In genomic region chr17:11097121-11097520, GRCh38 we compare ENCODE assay signal across 27 cellular contexts.
"Had no signal": no experiment of that assay in that cellular context is flagged by ENCODE, and none has a peak within 500 bp of the region (broad histone marks: within the 10 kb centered on the region; RNA-seq: fewer than 3 reads in every experiment).

No MANE protein-coding gene starts in this region.

- ATAC-seq: natural killer cell; psoas muscle; right cardiac atrium; right lobe of liver; stimulated activated effector memory CD8-positive, alpha-beta T cell treated with anti-CD3 and anti-CD28 coated beads, Interleukin-12 subunit alpha, Interleukin-12 subunit beta, amount 100 ng/mL, for 72 hours; stimulated activated naive B cell treated with anti-CD40 and anti-IgM and Interleukin-4, amounts not matched to agents 10 μg/mL and 1 μg/mL and 100 μg/mL, for 72 hours had no signal

- H3K27me3 Mint-ChIP-seq: progenitor cell of endocrine pancreas; stimulated activated naive B cell treated with anti-CD40 and anti-IgM and Interleukin-4, amounts not matched to agents 10 μg/mL and 1 μg/mL and 100 μg/mL, for 72 hours; stimulated activated naive CD8-positive, alpha-beta T cell treated with anti-CD3 and anti-CD28 coated beads, Interleukin-15, Interleukin-2, amounts not matched to agents 100 ng/mL and 50 ng/mL, for 24 hours had no signal

- H3K36me3 ChIP-seq: neural progenitor cell, ovary, right lobe of liver, sigmoid colon, stomach, thoracic aorta, thyroid gland, tibial nerve, upper lobe of left lung, vagina had no signal

- H3K9me3 ChIP-seq: ovary, psoas muscle, right lobe of liver, sigmoid colon, stomach, thoracic aorta, thyroid gland, tibial nerve, upper lobe of left lung, vagina had no signal

- H3K4me2 ChIP-seq: neural progenitor cell had no signal

- H3K36me3 Mint-ChIP-seq: natural killer cell; neural progenitor cell; stimulated activated effector memory CD8-positive, alpha-beta T cell treated with anti-CD3 and anti-CD28 coated beads, Interleukin-12 subunit alpha, Interleukin-12 subunit beta, amount 100 ng/mL, for 72 hours; stimulated activated naive B cell treated with anti-CD40 and anti-IgM and Interleukin-4, amounts not matched to agents 10 μg/mL and 1 μg/mL and 100 μg/mL, for 72 hours had no signal

- H2AFZ ChIP-seq: neural progenitor cell, parathyroid adenoma had no signal

- H3K27me3 ChIP-seq: neural progenitor cell, ovary, right lobe of liver, sigmoid colon, thyroid gland, tibial nerve, upper lobe of left lung, vagina had no signal

- H3K79me2 ChIP-seq: parathyroid adenoma had no signal

- H3K4me1 ChIP-seq: neural progenitor cell, parathyroid adenoma, psoas muscle, sigmoid colon, stomach, thyroid gland, tibial nerve, upper lobe of left lung, vagina had no signal

- H3K4me3 ChIP-seq: neural progenitor cell, ovary, psoas muscle, right lobe of liver, sigmoid colon, stomach, thoracic aorta, thyroid gland, tibial nerve, upper lobe of left lung, vagina had no signal

- H3K27ac Mint-ChIP-seq: natural killer cell; nephron; neural progenitor cell; progenitor cell of endocrine pancreas; stimulated activated effector memory CD8-positive, alpha-beta T cell treated with anti-CD3 and anti-CD28 coated beads, Interleukin-12 subunit alpha, Interleukin-12 subunit beta, amount 100 ng/mL, for 72 hours; stimulated activated naive B cell treated with anti-CD40 and anti-IgM and Interleukin-4, amounts not matched to agents 10 μg/mL and 1 μg/mL and 100 μg/mL, for 72 hours; stimulated activated naive CD8-positive, alpha-beta T cell treated with anti-CD3 and anti-CD28 coated beads, Interleukin-15, Interleukin-2, amounts not matched to agents 100 ng/mL and 50 ng/mL, for 24 hours had no signal

- H3K27ac ChIP-seq: neural progenitor cell, ovary, parathyroid adenoma, psoas muscle, right lobe of liver, sigmoid colon, stomach, thoracic aorta, thyroid gland, tibial nerve, upper lobe of left lung, vagina had no signal

- H3K9me3 Mint-ChIP-seq: nephron; neural progenitor cell; stimulated activated naive B cell treated with anti-CD40 and anti-IgM and Interleukin-4, amounts not matched to agents 10 μg/mL and 1 μg/mL and 100 μg/mL, for 72 hours; stimulated activated naive CD8-positive, alpha-beta T cell treated with anti-CD3 and anti-CD28 coated beads, Interleukin-15, Interleukin-2, amounts not matched to agents 100 ng/mL and 50 ng/mL, for 24 hours had no signal

- DNase-seq: natural killer cell; ovary; posterior cingulate gyrus; psoas muscle; right cardiac atrium; right lobe of liver; sigmoid colon; small intestine; stimulated activated CD4-positive, alpha-beta T cell treated with anti-CD3 and anti-CD28 coated beads, Interleukin-15, amount 100 ng/mL, for 24 hours; stimulated activated CD4-positive, alpha-beta T cell treated with anti-CD3 and anti-CD28 coated beads, Interleukin-2, amount 100 ng/mL, for 24 hours; stimulated activated CD4-positive, alpha-beta T cell treated with anti-CD3 and anti-CD28 coated beads, Interleukin-2, amount 100 ng/mL, for 48 hours; stimulated activated CD4-positive, alpha-beta T cell treated with anti-CD3 and anti-CD28 coated beads, Interleukin-4, amount 100 ng/mL, for 24 hours; stimulated activated naive B cell treated with anti-CD40 and anti-IgM and Interleukin-4, amounts not matched to agents 10 μg/mL and 1 μg/mL and 100 μg/mL, for 72 hours; stimulated activated naive CD4-positive, alpha-beta T cell treated with Interleukin-2 at 50 U/mL for 16 hours; stomach; thyroid gland; trophoblast cell; upper lobe of left lung had no signal

- H3K4me3 Mint-ChIP-seq: natural killer cell; nephron; neural progenitor cell; stimulated activated effector memory CD8-positive, alpha-beta T cell treated with anti-CD3 and anti-CD28 coated beads, Interleukin-12 subunit alpha, Interleukin-12 subunit beta, amount 100 ng/mL, for 72 hours; stimulated activated naive B cell treated with anti-CD40 and anti-IgM and Interleukin-4, amounts not matched to agents 10 μg/mL and 1 μg/mL and 100 μg/mL, for 72 hours; stimulated activated naive CD8-positive, alpha-beta T cell treated with anti-CD3 and anti-CD28 coated beads, Interleukin-15, Interleukin-2, amounts not matched to agents 100 ng/mL and 50 ng/mL, for 24 hours had no signal

- H3K9ac ChIP-seq: neural progenitor cell, parathyroid adenoma had no signal

- H3K4me1 Mint-ChIP-seq: natural killer cell; nephron; neural progenitor cell; stimulated activated effector memory CD8-positive, alpha-beta T cell treated with anti-CD3 and anti-CD28 coated beads, Interleukin-12 subunit alpha, Interleukin-12 subunit beta, amount 100 ng/mL, for 72 hours; stimulated activated naive B cell treated with anti-CD40 and anti-IgM and Interleukin-4, amounts not matched to agents 10 μg/mL and 1 μg/mL and 100 μg/mL, for 72 hours had no signal
